ENCODE assay signal across 9 cellular contexts in the genomic region with DNA sequence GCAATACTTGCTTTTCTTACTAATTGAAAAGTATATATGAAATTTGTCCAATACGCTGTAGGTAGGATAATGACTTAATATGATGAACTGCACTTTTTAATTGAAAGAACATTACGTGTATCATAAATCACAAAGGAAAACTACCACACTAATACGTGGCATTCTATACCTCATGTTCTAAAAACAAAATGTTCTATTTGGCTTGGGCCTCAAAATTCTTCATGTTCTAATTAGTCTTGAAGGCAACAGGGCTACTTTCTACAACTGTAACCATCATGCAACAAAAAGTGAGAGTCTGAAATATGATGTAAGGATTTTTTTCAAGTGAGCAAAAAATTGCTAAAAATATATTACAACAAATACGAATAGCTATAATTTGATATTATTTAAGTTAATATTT. TPM values are rescaled to one million over a fixed set of nuclear protein-coding genes. Genes with fewer than 3 reads are reported as not detected.
"Had no signal": no experiment of that assay in that cellular context is flagged by ENCODE, and none has a peak within 500 bp of the region (broad histone marks: within the 10 kb centered on the region; RNA-seq: fewer than 3 reads in every experiment).

No MANE protein-coding gene starts in this region.

- H3K9me3 ChIP-seq: HAP-1 had no signal

- DNase-seq: GM23248, GOT3, H7, H9, HCEC 1CT, HFFc6 had no signal

- H3K4me3 ChIP-seq: GM23248, GM23338, HAP-1 had no signal

- ATAC-seq: GM23338, HCT116 had no signal

- H3K36me3 ChIP-seq: HAP-1 had no signal

- H2AFZ ChIP-seq: GM23248, GM23338 had no signal

RNA-seq across cellular contexts. Expression of gene THRB, which starts 19.8 kb away (rescaled TPM):
- total RNA-seq: HFFc6 had no signal
